ENCODE assay signal across 22 cellular contexts in genomic region chr6:157405986-157406385, GRCh38. TPM values are rescaled to one million over a fixed set of nuclear protein-coding genes. Genes with fewer than 3 reads are reported as not detected.
A peak's percentile ranks its signal among the peaks of the same experiment; 100 is the strongest.
DNase-seq lines count a peak whose midpoint lies in the region; ATAC-seq, FAIRE-seq and TF ChIP-seq lines count a peak whose summit lies in the region.
"Had no signal": no experiment of that assay in that cellular context is flagged by ENCODE, and none has a peak within 500 bp of the region (broad histone marks: within the 10 kb centered on the region; RNA-seq: fewer than 3 reads in every experiment).

No MANE protein-coding gene starts in this region.

- no peak overlapping the region for H2BK20ac ChIP-seq in H1 (ENCODE audit: low read length)

- TF ChIP-seq EP300 in H1 (IDR thresholded peaks at IDR 0.05; ENCODE audit: borderline replicate concordance in 1 of 2, low read depth in 2 of 2, low read length in 2 of 2), result no peak

- WGBS in GM23248 (ENCODE audit: low coverage in 1 of 2, low lambda C conversion rate in 2 of 2, missing lambda C conversion rate in 2 of 2), 2 experiments, result 82 to 86% methylated on average over 6 of the region's 6 CpGs
- WGBS in H1 (ENCODE audit: extremely low coverage in 1 of 2, insufficient coverage in 1 of 2, insufficient read length in 1 of 2, insufficient replicate concordance in 2 of 2, low coverage in 1 of 2, low lambda C conversion rate in 2 of 2, missing lambda C conversion rate in 1 of 2), 2 experiments, result 86% methylated on average over 6 of the region's 6 CpGs; no CpG with 5 or more reads in 1 of the 2 experiments
- WGBS in mesenchymal stem cell, result 65% methylated on average over 6 of the region's 6 CpGs

- H2BK15ac ChIP-seq in H1 (ENCODE audit: low read length) (no peak overlapping the region), mesenchymal stem cell (ENCODE audit: low read depth, poor library complexity, severe bottlenecking) (no peak overlapping the region)

- no peak overlapping the region for H3K27ac ChIP-seq in GM23248
- H3K27ac ChIP-seq in PC-3 (ENCODE audit: low read length), result no peak overlapping the region
- no peak overlapping the region for H3K27ac ChIP-seq in H1 (ENCODE audit: low read depth, low read length)
- H3K27ac ChIP-seq in mesenchymal stem cell (ENCODE audit: low read length, poor library complexity, severe bottlenecking), result peak overlapping the region; percentile 67
- H3K27ac ChIP-seq: breast epithelium, testis had no signal

- BruUV-seq in PC-3 (replicated peaks; lab: Mats Ljungman, UMichigan), result no TSS peak

- H3K4me2 ChIP-seq in GM23248 (ENCODE audit: unreplicated experiment) (no peak overlapping the region), PC-3 (ENCODE audit: low read length) (no peak overlapping the region), H1 (ENCODE audit: insufficient read depth in 1 of 2, low read depth in 2 of 2, low read length in 2 of 2) (peak overlapping the region in 1 of 2 experiments; percentile 14; a peak in 1 of 4 replicates), mesenchymal stem cell (ENCODE audit: low read length, poor library complexity, severe bottlenecking) (no peak overlapping the region)

- no peaks in the 10 kb centered on the region for H3K23me2 ChIP-seq in H1 (ENCODE audit: low read depth, low read length)

- TF ChIP-seq CTCF in PC-3 (conservative IDR thresholded peaks at IDR 0.05; ENCODE audit: low read depth, low read length), result no peak
- TF ChIP-seq CTCF in H1 (IDR thresholded peaks at IDR 0.05; ENCODE audit: control extremely low read depth in 1 of 3, insufficient read depth in 1 of 3, low read depth in 1 of 3, low read length in 3 of 3), result no peak

- no peak overlapping the region for H3K4ac ChIP-seq in H1 (replicated peaks; ENCODE audit: insufficient read length, low read depth, low read length)
- no peak overlapping the region for H3K4ac ChIP-seq in mesenchymal stem cell (ENCODE audit: low read depth in 1 of 2, low read length in 2 of 2)

- CTCF ChIA-PET in PC-3 (lab: Charles Lee) (no interaction called here), H1 (lab: Charles Lee; ENCODE audit: partially characterized antibody) (no interaction called here)

- no peak overlapping the region for H2AFZ ChIP-seq in GM23248
- no peak overlapping the region for H2AFZ ChIP-seq in PC-3 (ENCODE audit: low read length)
- H2AFZ ChIP-seq in H1 (ENCODE audit: low read length), result no peak overlapping the region
- no peak overlapping the region for H2AFZ ChIP-seq in mesenchymal stem cell (ENCODE audit: low read depth, low read length)

- in situ Hi-C loops in GM23248 (cut with MboI), result no loop called here

- H3K9me2 ChIP-seq in GM23248 (ENCODE audit: insufficient read depth), result no peaks in the 10 kb centered on the region
- H3K9me2 ChIP-seq in PC-3 (replicated peaks; ENCODE audit: low read length), result no peaks in the 10 kb centered on the region

- H3K79me1 ChIP-seq in H1 (ENCODE audit: low read depth, low read length) (peaks cover 4% of the 10 kb centered on the region; the same call in 1 of the 2 replicates), mesenchymal stem cell (replicated peaks; ENCODE audit: low read length, poor library complexity, severe bottlenecking) (peaks cover 14% of the 10 kb centered on the region)

- H3K23ac ChIP-seq in H1 (ENCODE audit: insufficient read length), result no peak overlapping the region
- H3K23ac ChIP-seq in mesenchymal stem cell (ENCODE audit: low read length in 2 of 2), result no peak overlapping the region

- H3K14ac ChIP-seq in H1 (ENCODE audit: insufficient read length), result no peak overlapping the region
- H3K14ac ChIP-seq in mesenchymal stem cell (ENCODE audit: low read length in 2 of 2), result no peak overlapping the region

- H4K20me1 ChIP-seq in GM23248 (ENCODE audit: insufficient read depth) (no peaks in the 10 kb centered on the region), PC-3 (ENCODE audit: low read length) (no peaks in the 10 kb centered on the region), H1 (replicated peaks in 1 of 2; ENCODE audit: control insufficient read depth in 1 of 2, insufficient read depth in 2 of 2, low read length in 2 of 2) (no peaks in the 10 kb centered on the region)

- DNase-seq in GM23248 (peak; percentile 15), PC-3 (peak; percentile 42), H1 (ENCODE audit: low read depth in 1 of 2, low spot score in 2 of 2) (no peak), mesenchymal stem cell (peak; percentile 31), epidermal melanocyte (ENCODE audit: insufficient read length, low spot score) (no peak), NCI-H1417 treated with DMSO at 0.1 percent for 48 hours (lab: John Stamatoyannopoulos, UW) (no peak), putamen (ENCODE audit: low spot score) (no peak)
- no peak for DNase-seq in stimulated activated CD4-positive, alpha-beta T cell treated with anti-CD3 and anti-CD28 coated beads, Interleukin-4, amount 100 ng/mL, for 4 hours
- DNase-seq: activated CD4-positive, alpha-beta T cell treated with anti-CD3 and anti-CD28 coated beads, Interleukin-2, amount 10 ng/mL, durations not matched to agents 24 days and 14 days; activated naive CD4-positive, alpha-beta T cell; effector CD8-positive, alpha-beta T cell; NCI-H2029 treated with DMSO at 0.1 percent for 48 hours; NCI-H526; occipital lobe; OCI-M1; stimulated activated CD4-positive, alpha-beta T cell treated with anti-CD3 and anti-CD28 coated beads, Interleukin-4, amount 100 ng/mL, for 24 hours; testis had no signal

- peak overlapping the region; percentile 3 for H2BK120ac ChIP-seq in H1 (replicated peaks; ENCODE audit: low read depth, low read length)
- H2BK120ac ChIP-seq in mesenchymal stem cell (ENCODE audit: low read depth, low read length), result no peak overlapping the region

- FAIRE-seq in H1 (lab: Jason Lieb, UNC), result no peak
- FAIRE-seq: frontal cortex, HepG2 had no signal

- H3K9ac ChIP-seq in GM23248, result no peak overlapping the region
- no peak overlapping the region for H3K9ac ChIP-seq in PC-3 (ENCODE audit: low read length)
- no peak overlapping the region for H3K9ac ChIP-seq in H1 (replicated peaks in 1 of 4; ENCODE audit: extremely low read depth in 1 of 4, low read depth in 3 of 4, low read length in 3 of 4)
- H3K9ac ChIP-seq in mesenchymal stem cell (ENCODE audit: low read length), result no peak overlapping the region

- no peaks in the 10 kb centered on the region for H3K9me3 ChIP-seq in GM23248 (ENCODE audit: low read depth)
- H3K9me3 ChIP-seq in PC-3 (ENCODE audit: low read length), result no peaks in the 10 kb centered on the region
- H3K9me3 ChIP-seq in H1 (ENCODE audit: insufficient read depth in 2 of 2, low read depth in 1 of 2, low read length in 1 of 2), result no peaks in the 10 kb centered on the region; a peak in 1 of 4 replicates
- no peaks in the 10 kb centered on the region for H3K9me3 ChIP-seq in mesenchymal stem cell (ENCODE audit: control insufficient read depth, low read length)
- H3K9me3 ChIP-seq: breast epithelium, testis had no signal

- H3K27me3 ChIP-seq in GM23248 (replicated peaks; ENCODE audit: insufficient read depth) (no peaks in the 10 kb centered on the region), PC-3 (ENCODE audit: low read length) (no peaks in the 10 kb centered on the region), H1 (replicated peaks in 1 of 4; ENCODE audit: control insufficient read depth in 3 of 4, extremely low read depth in 1 of 4, insufficient read depth in 3 of 4, low read length in 3 of 4) (peaks cover 0 to 2% (median 0%) of the 10 kb centered on the region in 4 experiments; a peak in 1 of 7 replicates), mesenchymal stem cell (ENCODE audit: control insufficient read depth in 1 of 2, insufficient read depth in 1 of 2, low read length in 2 of 2) (no peaks in the 10 kb centered on the region)
- H3K27me3 ChIP-seq: breast epithelium, testis had no signal

- H2BK12ac ChIP-seq in H1 (ENCODE audit: low read depth, low read length) (no peak overlapping the region), mesenchymal stem cell (ENCODE audit: low read length in 2 of 2) (no peak overlapping the region)

- 0 out of 2 replicates have a peak overlapping the region, but pooled peaks have one; percentile 16 for H2AK5ac ChIP-seq in H1 (ENCODE audit: low read depth, low read length)
- no peak overlapping the region for H2AK5ac ChIP-seq in mesenchymal stem cell (ENCODE audit: low read length, severe bottlenecking)

- H3K36me3 ChIP-seq in GM23248 (ENCODE audit: low read depth) (no peaks in the 10 kb centered on the region), PC-3 (ENCODE audit: low read depth, low read length) (no peaks in the 10 kb centered on the region), H1 (ENCODE audit: control insufficient read depth in 2 of 4, insufficient read depth in 4 of 4, low read length in 3 of 4) (no peaks in the 10 kb centered on the region), mesenchymal stem cell (ENCODE audit: control insufficient read depth in 1 of 2, insufficient read depth in 2 of 2, low read depth in 1 of 2, low read length in 2 of 2) (peaks cover 0 to 6% of the 10 kb centered on the region in 2 experiments)
- H3K36me3 ChIP-seq: breast epithelium had no signal

- ATAC-seq in PC-3, result peak; percentile 70; the same call in 1 of the 2 replicates
- ATAC-seq: HCT116, HepG2, SK-N-SH treated with all-trans-retinoic acid at 6 μM for 48 hours had no signal

- H3K79me2 ChIP-seq in GM23248 (ENCODE audit: insufficient read depth) (no peaks in the 10 kb centered on the region), PC-3 (ENCODE audit: low read length) (no peaks in the 10 kb centered on the region), H1 (ENCODE audit: control insufficient read depth in 1 of 2, insufficient read depth in 2 of 2, low read length in 2 of 2) (no peaks in the 10 kb centered on the region)

- POLR2A ChIA-PET in PC-3 (lab: Charles Lee; ENCODE audit: unreplicated experiment) (interaction anchor here (0.5 to 0.6 kb wide), 2 partner anchors 23 to 100 kb away, joined by 3 to 4 read pairs; no protein-coding TSS in a partner anchor), H1 (lab: Charles Lee; ENCODE audit: partially characterized antibody) (no interaction called here)

- H4K91ac ChIP-seq in H1 (replicated peaks; ENCODE audit: insufficient read length, low read length), result no peak overlapping the region
- H4K91ac ChIP-seq in mesenchymal stem cell (ENCODE audit: low read length), result no peak overlapping the region

- H3F3A ChIP-seq in GM23248 (ENCODE audit: insufficient read depth) (no peaks in the 10 kb centered on the region), PC-3 (ENCODE audit: low read length, unreplicated experiment) (no peaks in the 10 kb centered on the region)

- intact Hi-C loops in PC-3 (cut with micrococcal nuclease), result no loop called here

- H3K56ac ChIP-seq in H1 (replicated peaks; ENCODE audit: insufficient read length, low read depth, low read length), result no peak overlapping the region

- no peak for TF ChIP-seq POLR2A in H1 (IDR thresholded peaks at IDR 0.05; ENCODE audit: control extremely low read depth in 1 of 2, low read depth in 2 of 2, low read length in 2 of 2)

- no peak overlapping the region; the same call in 1 of the 2 replicates for H4K8ac ChIP-seq in H1 (ENCODE audit: extremely low read depth, insufficient read depth, low read length)
- H4K8ac ChIP-seq in mesenchymal stem cell (ENCODE audit: low read length), result no peak overlapping the region

- H3K18ac ChIP-seq in H1 (ENCODE audit: extremely low read depth, low read length), result no peak overlapping the region; the same call in 1 of the 2 replicates
- H3K18ac ChIP-seq in mesenchymal stem cell (ENCODE audit: low read depth in 1 of 2, low read length in 2 of 2), result no peak overlapping the region

- H2BK5ac ChIP-seq in H1 (ENCODE audit: low read depth, low read length), result no peak overlapping the region
- no peak overlapping the region for H2BK5ac ChIP-seq in mesenchymal stem cell (ENCODE audit: low read depth, low read length, poor library complexity, severe bottlenecking)

- H3K4me3 ChIP-seq in GM23248 (no peak overlapping the region), PC-3 (ENCODE audit: low read length) (no peak overlapping the region), H1 (ENCODE audit: extremely low read depth in 1 of 4, insufficient read depth in 2 of 4, low read depth in 3 of 4, low read length in 4 of 4) (no peak overlapping the region), mesenchymal stem cell (ENCODE audit: insufficient read depth in 1 of 2, low read depth in 1 of 2, low read length in 2 of 2) (no peak overlapping the region)
- H3K4me3 ChIP-seq: breast epithelium, testis had no signal

- H3K4me1 ChIP-seq in GM23248 (ENCODE audit: insufficient read depth), result no peaks in the 10 kb centered on the region
- H3K4me1 ChIP-seq in PC-3 (ENCODE audit: insufficient read depth, low read length), result peaks cover 6% of the 10 kb centered on the region; the same call in 1 of the 2 replicates
- peaks cover 2 to 12% (median 6%) of the 10 kb centered on the region in 4 experiments for H3K4me1 ChIP-seq in H1 (replicated peaks in 1 of 4; ENCODE audit: control insufficient read depth in 3 of 4, insufficient read depth in 4 of 4, low read length in 3 of 4)
- H3K4me1 ChIP-seq in mesenchymal stem cell (ENCODE audit: control insufficient read depth, insufficient read depth, low read depth, low read length), result peaks cover 4% of the 10 kb centered on the region
- H3K4me1 ChIP-seq: breast epithelium had no signal

- no peak for TF ChIP-seq RAD21 in H1 (IDR thresholded peaks at IDR 0.05 in 1 of 2, conservative IDR thresholded peaks at IDR 0.05 in 1 of 2; ENCODE audit: low read depth in 2 of 2, low read length in 2 of 2)

- no peak overlapping the region for H4K5ac ChIP-seq in H1 (ENCODE audit: insufficient read length, low read depth, low read length)

RNA-seq across cellular contexts. Expression of gene ZDHHC14, which starts 25.0 kb away (rescaled TPM):
- total RNA-seq in GM23248 (2014; rRNA removed; shearing (Covaris generic)), result 4.5 and 5.3 TPM in 2 replicates
- polyA plus RNA-seq in GM23248 (2016; fragmentation: Nextera tagmentation; extraction: Ambion mirVana), result 0.94 and 1.4 TPM in 2 replicates
- 4.9 and 10.6 TPM in 2 replicates for total RNA-seq in PC-3 (2014; rRNA removed)
- 5.3 and 7.4 TPM in 2 replicates for total RNA-seq in H1 (2021; fragmentation: NEBNext Ultra II Directional; extraction: Animal tissue kit (Norgen Biotek cat#: 25700))
- polyA plus RNA-seq in H1 (2011; rRNA removed), result 2.9 and 4.3 TPM in 2 replicates
- 3.4 TPM for polyA plus RNA-seq in H1 (2011; cell fraction: cytosol; rRNA removed)
- polyA plus RNA-seq in H1 (2011; cell fraction: nucleus; rRNA removed), result 4.9 TPM
- polyA plus RNA-seq in H1 (2012, experiment 1 of 2), result 2.4 to 3.7 TPM (median 3.0 TPM) in 4 replicates
- 12.4 TPM for polyA plus RNA-seq in H1 (2012, experiment 2 of 2)
- 10.0 TPM for polyA plus RNA-seq in H1 (2013, experiment 1 of 2)
- 10.5 TPM for polyA plus RNA-seq in H1 (2013, experiment 2 of 2)
- polyA minus RNA-seq in H1 (2011; rRNA and poly(A)+ RNA removed), result 1.9 and 2.7 TPM in 2 replicates
- polyA minus RNA-seq in H1 (2011; cell fraction: cytosol; rRNA and poly(A)+ RNA removed), result 2.9 TPM
- 4.9 TPM for polyA minus RNA-seq in H1 (2011; cell fraction: nucleus; rRNA and poly(A)+ RNA removed)
- polyA plus RNA-seq in mesenchymal stem cell (2013, experiment 1 of 2), result 5.9 TPM
- polyA plus RNA-seq in mesenchymal stem cell (2013, experiment 2 of 2), result 6.5 TPM

Comparison
In these comparisons a context has a peak if more than half of its experiments do, and no peak if none do; other contexts are left out.
1. DNase-seq: peak in GM23248 (single experiment), PC-3 (single experiment) and mesenchymal stem cell (single experiment); none in H1 (0 of 2), epidermal melanocyte (single experiment), NCI-H1417 treated with DMSO at 0.1 percent for 48 hours (single experiment), stimulated activated CD4-positive, alpha-beta T cell treated with anti-CD3 and anti-CD28 coated beads, Interleukin-4, amount 100 ng/mL, for 4 hours (0 of 2) and putamen (single experiment).